Comparison of ENCODE assay signal across 11 cellular contexts in the genomic region with DNA sequence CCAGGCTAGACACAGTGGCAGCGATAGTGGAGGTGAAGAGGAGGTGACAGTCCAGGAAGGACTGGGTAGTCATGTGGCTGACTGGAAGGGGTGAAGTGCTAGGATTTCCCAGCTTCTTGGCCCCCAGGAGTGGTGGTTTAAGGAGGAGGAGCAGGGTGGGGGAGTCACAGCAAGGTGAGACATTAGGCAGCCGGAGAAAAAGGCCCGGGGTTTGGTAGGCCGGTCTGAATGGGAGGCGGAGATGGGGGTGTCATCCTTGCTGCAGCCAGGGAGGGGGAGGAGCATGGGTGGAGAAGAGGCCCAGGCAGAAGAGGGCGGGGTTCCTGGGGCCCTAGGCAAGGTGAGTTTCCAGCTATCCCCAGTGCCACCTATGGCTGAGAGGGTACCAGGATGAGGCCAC. TPM values are rescaled to one million over a fixed set of nuclear protein-coding genes. Genes with fewer than 3 reads are reported as not detected.
DNase-seq lines count a peak whose midpoint lies in the region; ATAC-seq and TF ChIP-seq lines count a peak whose summit lies in the region.
"Had no signal": no experiment of that assay in that cellular context is flagged by ENCODE, and none has a peak within 500 bp of the region (broad histone marks: within the 10 kb centered on the region; RNA-seq: fewer than 3 reads in every experiment).

No MANE protein-coding gene starts in this region.

- H3K27me3 ChIP-seq in upper lobe of right lung = no peaks in the 10 kb centered on the region

- H3K27ac Mint-ChIP-seq in T-helper 1 cell treated with Interleukin-12 subunit alpha and Interleukin-12 subunit beta and Interleukin-4 antibody, amounts not matched to agents 30 μg/mL and 1 μg/mL, for 36 hours = peak overlapping the region; percentile 66
- H3K27ac Mint-ChIP-seq in activated naive CD8-positive, alpha-beta T cell = peak overlapping the region; percentile 68

- no peak for DNase-seq in T-helper 1 cell
- peak; percentile 67 for DNase-seq in HT-29 (ENCODE audit: low spot score)
- DNase-seq in left colon = peak in 1 of 2 donors; percentile 42
- no peak for DNase-seq in midbrain (lab: John Stamatoyannopoulos, UW)
- no peak for DNase-seq in NCI-H82 (lab: John Stamatoyannopoulos, UW)
- no peak for DNase-seq in upper lobe of right lung
- DNase-seq: NCI-H1930; SIG-M5; stimulated activated naive CD8-positive, alpha-beta T cell treated with anti-CD3 and anti-CD28 coated beads, Interleukin-15, amount 100 ng/mL, for 72 hours had no signal

- TF ChIP-seq CTCF in upper lobe of right lung (IDR thresholded peaks at IDR 0.05) = no peak

- H3K27ac ChIP-seq in upper lobe of right lung = no peak overlapping the region

- H3K4me3 Mint-ChIP-seq in T-helper 1 cell treated with Interleukin-12 subunit alpha and Interleukin-12 subunit beta and Interleukin-4 antibody, amounts not matched to agents 30 μg/mL and 1 μg/mL, for 36 hours = no peak overlapping the region
- no peak overlapping the region for H3K4me3 Mint-ChIP-seq in activated naive CD8-positive, alpha-beta T cell

- H3K4me1 Mint-ChIP-seq in T-helper 1 cell treated with Interleukin-12 subunit alpha and Interleukin-12 subunit beta and Interleukin-4 antibody, amounts not matched to agents 30 μg/mL and 1 μg/mL, for 36 hours (ENCODE audit: low read depth) = peaks cover 29% of the 10 kb centered on the region
- peaks cover 37% of the 10 kb centered on the region for H3K4me1 Mint-ChIP-seq in activated naive CD8-positive, alpha-beta T cell (ENCODE audit: low read depth)

- peaks cover 55% of the 10 kb centered on the region for H3K36me3 ChIP-seq in upper lobe of right lung

- no peaks in the 10 kb centered on the region for H3K9me3 ChIP-seq in upper lobe of right lung

- H3K4me1 ChIP-seq in upper lobe of right lung = peaks cover 27% of the 10 kb centered on the region

- intact Hi-C loops in left colon (cut with DNase I, micrococcal nuclease) = no loop called here
- intact Hi-C loops in upper lobe of right lung (cut with DNase I) = no loop called here

- no peaks in the 10 kb centered on the region for H3K27me3 Mint-ChIP-seq in T-helper 1 cell treated with Interleukin-12 subunit alpha and Interleukin-12 subunit beta and Interleukin-4 antibody, amounts not matched to agents 30 μg/mL and 1 μg/mL, for 36 hours (ENCODE audit: low read depth)
- H3K27me3 Mint-ChIP-seq in activated naive CD8-positive, alpha-beta T cell = no peaks in the 10 kb centered on the region
- H3K27me3 Mint-ChIP-seq: stimulated activated naive CD8-positive, alpha-beta T cell treated with anti-CD3 and anti-CD28 coated beads, Interleukin-15, amount 100 ng/mL, for 72 hours had no signal

- no peak overlapping the region for H3K4me3 ChIP-seq in upper lobe of right lung

- ATAC-seq in left colon (peak; percentile 38), upper lobe of right lung (no peak)
- ATAC-seq: stimulated activated naive CD8-positive, alpha-beta T cell treated with anti-CD3 and anti-CD28 coated beads, Interleukin-15, amount 100 ng/mL, for 72 hours had no signal

- H3K9me3 Mint-ChIP-seq in T-helper 1 cell treated with Interleukin-12 subunit alpha and Interleukin-12 subunit beta and Interleukin-4 antibody, amounts not matched to agents 30 μg/mL and 1 μg/mL, for 36 hours = no peaks in the 10 kb centered on the region
- H3K9me3 Mint-ChIP-seq in activated naive CD8-positive, alpha-beta T cell (ENCODE audit: low read depth) = no peaks in the 10 kb centered on the region
- H3K9me3 Mint-ChIP-seq: stimulated activated naive CD8-positive, alpha-beta T cell treated with anti-CD3 and anti-CD28 coated beads, Interleukin-15, amount 100 ng/mL, for 72 hours had no signal

- H3K36me3 Mint-ChIP-seq in T-helper 1 cell treated with Interleukin-12 subunit alpha and Interleukin-12 subunit beta and Interleukin-4 antibody, amounts not matched to agents 30 μg/mL and 1 μg/mL, for 36 hours (ENCODE audit: low read depth) = peaks cover 37% of the 10 kb centered on the region
- H3K36me3 Mint-ChIP-seq in activated naive CD8-positive, alpha-beta T cell = no peaks in the 10 kb centered on the region

RNA-seq across cellular contexts. Expression of a gene that starts 6.1 kb away (rescaled TPM):
- 79.1 and 95.3 TPM in 2 replicates for total RNA-seq in HT-29 (2014; rRNA removed; shearing (Covaris generic))
- total RNA-seq in left colon (10 to 100 TPM; 25.5 to 34.3 TPM), upper lobe of right lung (86.5 TPM)

RNA-seq across cellular contexts. Expression of a gene that starts 18.7 kb away (rescaled TPM):
- 87.3 and 112 TPM in 2 replicates for total RNA-seq in HT-29 (2014; rRNA removed; shearing (Covaris generic))
- total RNA-seq in left colon (10 to 100 TPM; 57.6 to 62.9 TPM), upper lobe of right lung (68.2 TPM)

RNA-seq across cellular contexts. Expression of a gene that starts 28.4 kb away (rescaled TPM):
- 87.6 and 102 TPM in 2 replicates for total RNA-seq in HT-29 (2014; rRNA removed; shearing (Covaris generic))
- 10 to 100 TPM; 47.8 to 56.0 TPM for total RNA-seq in left colon
- 34.0 TPM for total RNA-seq in upper lobe of right lung

RNA-seq across cellular contexts. Expression of a gene that starts 29.9 kb away (rescaled TPM):
- total RNA-seq in HT-29 (2014; rRNA removed; shearing (Covaris generic)) = 129 and 134 TPM in 2 replicates
- total RNA-seq in left colon (100 to 1,000 TPM in 1 of 2 donors, 10 to 100 TPM in 1; 94.7 to 101 TPM), upper lobe of right lung (106 TPM)

RNA-seq across cellular contexts. Expression of a gene that starts 48.4 kb away (rescaled TPM):
- 1.2 and 2.5 TPM in 2 replicates for total RNA-seq in HT-29 (2014; rRNA removed; shearing (Covaris generic))
- total RNA-seq in left colon (1 to 10 TPM in 1 of 2 donors, under 1 TPM in 1; 0.40 to 1.3 TPM), upper lobe of right lung (1.3 TPM)
